8 cellular contexts compared by ENCODE assay signal in genomic region chr10:8053446-8054242, GRCh38. TPM values are rescaled to one million over a fixed set of nuclear protein-coding genes. Genes with fewer than 3 reads are reported as not detected.
DNase-seq lines count a peak whose midpoint lies in the region; FAIRE-seq and TF ChIP-seq lines count a peak whose summit lies in the region.

No MANE protein-coding gene starts in this region.

- H3K36me3 ChIP-seq in MM.1S (replicated peaks; ENCODE audit: insufficient read depth, low read length) (no peaks in the 10 kb centered on the region), WERI-Rb-1 (no peaks in the 10 kb centered on the region), bronchial epithelial cell (ENCODE audit: control insufficient read depth, insufficient read depth, low read length) (no peaks in the 10 kb centered on the region), kidney epithelial cell (ENCODE audit: control insufficient read depth, insufficient read depth, low read length) (no peaks in the 10 kb centered on the region)

- peak; percentile 62 for TF ChIP-seq CTCF in GM12865 (IDR thresholded peaks at IDR 0.05; ENCODE audit: insufficient read depth, low read depth, low read length, missing control alignments)
- no peak for TF ChIP-seq CTCF in MM.1S (IDR thresholded peaks at IDR 0.05; ENCODE audit: low read length)
- TF ChIP-seq CTCF in WERI-Rb-1 (IDR thresholded peaks at IDR 0.05; ENCODE audit: low read depth, low read length), result peak; percentile 63
- peak; percentile 86 for TF ChIP-seq CTCF in bronchial epithelial cell (IDR thresholded peaks at IDR 0.05; ENCODE audit: insufficient read depth, low read length, severe bottlenecking)
- peak; percentile 90 for TF ChIP-seq CTCF in kidney epithelial cell (IDR thresholded peaks at IDR 0.05; ENCODE audit: insufficient read depth, low read length, poor library complexity, severe bottlenecking)

- no peaks in the 10 kb centered on the region for H4K20me1 ChIP-seq in MM.1S (ENCODE audit: insufficient read depth, low read length)

- no peak overlapping the region for H3K4me2 ChIP-seq in MM.1S (ENCODE audit: low read depth, low read length)

- H3F3A ChIP-seq in MM.1S (ENCODE audit: insufficient read depth, low read length), result no peaks in the 10 kb centered on the region

- no peaks in the 10 kb centered on the region for H3K9me3 ChIP-seq in MM.1S (replicated peaks; ENCODE audit: insufficient read depth, low read length)
- H3K9me3 ChIP-seq in WERI-Rb-1 (ENCODE audit: severe bottlenecking), result peaks cover 4% of the 10 kb centered on the region

- no peak for FAIRE-seq in bronchial epithelial cell (lab: Jason Lieb, UNC)

- no peaks in the 10 kb centered on the region for H3K79me2 ChIP-seq in MM.1S (ENCODE audit: low read length)

- peak overlapping the region; percentile 41 for H3K4me3 ChIP-seq in GM12865 (ENCODE audit: low read depth, low read length)
- H3K4me3 ChIP-seq in MM.1S (ENCODE audit: low read length), result no peak overlapping the region
- no peak overlapping the region for H3K4me3 ChIP-seq in WERI-Rb-1 (ENCODE audit: low read depth, low read length)
- peak overlapping the region; percentile 42 for H3K4me3 ChIP-seq in bronchial epithelial cell (ENCODE audit: low read depth, low read length)
- H3K4me3 ChIP-seq in kidney epithelial cell (ENCODE audit: low read depth, low read length), result peak overlapping the region; percentile 28

- H3K9ac ChIP-seq in MM.1S (ENCODE audit: low read length), result no peak overlapping the region

- H3K27me3 ChIP-seq in MM.1S (replicated peaks; ENCODE audit: insufficient read depth, low read length) (peaks cover 7% of the 10 kb centered on the region; the same call in 1 of the 2 replicates), WERI-Rb-1 (ENCODE audit: insufficient read depth, low read depth, severe bottlenecking) (peaks cover 60% of the 10 kb centered on the region), bronchial epithelial cell (ENCODE audit: control insufficient read depth, insufficient read depth, low read length) (peaks cover 54% of the 10 kb centered on the region), kidney epithelial cell (ENCODE audit: control insufficient read depth, insufficient read depth, low read length) (peaks cover 90% of the 10 kb centered on the region)

- DNase-seq in GM12865 (ENCODE audit: low read depth) (peak; percentile 81), HCEC 1CT (peak; percentile 78), MM.1S (peak; percentile 16), WERI-Rb-1 (peak; percentile 49), bronchial epithelial cell (ENCODE audit: low read depth) (peak; percentile 35), kidney epithelial cell (ENCODE audit: low read depth) (no peak), SHP77 treated with DMSO at 0.1 percent for 48 hours (lab: John Stamatoyannopoulos, UW) (no peak)
- DNase-seq in stimulated activated CD4-positive, alpha-beta T cell treated with anti-CD3 and anti-CD28 coated beads, Interleukin-1b, Interleukin-23, amount 100 ng/mL, for 4 hours (ENCODE audit: low read depth in 2 of 2), result peak; percentile 96 to 99

- H3K27ac ChIP-seq in MM.1S (ENCODE audit: low read length), result no peak overlapping the region
- H3K27ac ChIP-seq in WERI-Rb-1, result no peak overlapping the region

- H3K4me1 ChIP-seq in MM.1S (ENCODE audit: low read length), result no peaks in the 10 kb centered on the region

- no peaks in the 10 kb centered on the region for H3K9me2 ChIP-seq in MM.1S (replicated peaks; ENCODE audit: insufficient read depth, low read length)

- H2AFZ ChIP-seq in MM.1S (ENCODE audit: low read length), result no peak overlapping the region

RNA-seq across cellular contexts. Expression of gene GATA3, which starts 0.8 kb away (rescaled TPM):
- total RNA-seq in bronchial epithelial cell, result under 0.01 TPM in 1 of 2 replicates, not detected in the other
- 7.2 and 10.9 TPM in 2 replicates for total RNA-seq in kidney epithelial cell

Comparison
In these comparisons a context has a peak if more than half of its experiments do, and no peak if none do; other contexts are left out.
1. DNase-seq: peak in GM12865 (single experiment), HCEC 1CT (single experiment), MM.1S (single experiment), WERI-Rb-1 (single experiment), bronchial epithelial cell (single experiment) and stimulated activated CD4-positive, alpha-beta T cell treated with anti-CD3 and anti-CD28 coated beads, Interleukin-1b, Interleukin-23, amount 100 ng/mL, for 4 hours (2 of 2); none in kidney epithelial cell (single experiment) and SHP77 treated with DMSO at 0.1 percent for 48 hours (single experiment).
2. H3K4me3 ChIP-seq: peak in GM12865 (single experiment), bronchial epithelial cell (single experiment) and kidney epithelial cell (single experiment); none in MM.1S (single experiment) and WERI-Rb-1 (single experiment).